In genomic region chr10:118971876-118972275, GRCh38 we compare ENCODE assay signal across 24 cellular contexts.
"Had no signal": no experiment of that assay in that cellular context is flagged by ENCODE, and none has a peak within 500 bp of the region (broad histone marks: within the 10 kb centered on the region; RNA-seq: fewer than 3 reads in every experiment).

No MANE protein-coding gene starts in this region.

- H3K27ac ChIP-seq: body of pancreas, left lung, pancreas, sigmoid colon, transverse colon, uterus, VCaP had no signal

- H3K4me3 ChIP-seq: body of pancreas, left lung, pancreas, sigmoid colon, transverse colon, uterus had no signal

- H3K27ac Mint-ChIP-seq: activated CD8-positive, alpha-beta T cell treated with anti-CD3 and anti-CD28 coated beads, Interleukin-2, amount 10 ng/mL, durations not matched to agents 7 days and 5 days; activated naive CD8-positive, alpha-beta T cell treated with anti-CD3 and anti-CD28 coated beads, Interleukin-2, amount 50 U/mL, for 24 hours; activated T-helper 1 cell treated with anti-CD3 and anti-CD28 coated beads, Interleukin-12 subunit alpha, Interleukin-12 subunit beta, Interleukin-2, Interleukin-4 antibody, amounts not matched to agents 30 ng/mL and 10 ng/mL and 1 ng/mL, durations not matched to agents 14 hours and 24 hours and 36 hours; natural killer cell treated with Interleukin-12 subunit alpha and Interleukin-12 subunit beta and Interleukin-15 and Interleukin-18, amount 100 ng/mL, for 72 hours; stimulated activated naive B cell treated with anti-CD40 and anti-IgM and Interleukin-4, amounts not matched to agents 10 μg/mL and 1 μg/mL and 100 μg/mL, for 72 hours had no signal

- H3K4me1 ChIP-seq: body of pancreas, left lung, pancreas, transverse colon, uterus had no signal

- DNase-seq: activated CD4-positive, alpha-beta T cell treated with anti-CD3 and anti-CD28 coated beads for 1 hour; activated CD4-positive, alpha-beta T cell treated with anti-CD3 and anti-CD28 coated beads, Interleukin-2, amount 50 U/mL, for 1 hour; activated CD8-positive, alpha-beta T cell treated with anti-CD3 and anti-CD28 coated beads, Interleukin-2, amount 10 ng/mL, durations not matched to agents 7 days and 5 days; activated gamma-delta T cell; activated naive CD4-positive, alpha-beta T cell treated with anti-CD3 and anti-CD28 coated beads, Interleukin-2, amount 50 U/mL, for 16 hours; activated naive CD8-positive, alpha-beta T cell treated with anti-CD3 and anti-CD28 coated beads, Interleukin-2, amount 50 U/mL, for 24 hours; body of pancreas; caudate nucleus; dermis blood vessel endothelial cell; effector memory CD4-positive, alpha-beta T cell; foreskin melanocyte; left lung; pancreas; sigmoid colon; stimulated activated CD4-positive, alpha-beta T cell treated with anti-CD3 and anti-CD28 coated beads, Interleukin-2, amount 100 ng/mL, for 48 hours; stimulated activated CD8-positive, alpha-beta memory T cell treated with anti-CD3 and anti-CD28 coated beads, Interleukin-4, amount 100 ng/mL, for 48 hours; stimulated activated naive B cell treated with anti-CD40 and anti-IgM and Interleukin-4, amounts not matched to agents 10 μg/mL and 1 μg/mL and 100 μg/mL, for 72 hours; transverse colon; uterus had no signal

- H3K9me3 ChIP-seq: body of pancreas, pancreas, transverse colon, uterus had no signal

- H3K36me3 ChIP-seq: left lung, pancreas, sigmoid colon, transverse colon, uterus had no signal

- H3K4me3 Mint-ChIP-seq: activated CD8-positive, alpha-beta T cell treated with anti-CD3 and anti-CD28 coated beads, Interleukin-2, amount 10 ng/mL, durations not matched to agents 7 days and 5 days; activated naive CD8-positive, alpha-beta T cell treated with anti-CD3 and anti-CD28 coated beads, Interleukin-2, amount 50 U/mL, for 24 hours; activated T-helper 1 cell treated with anti-CD3 and anti-CD28 coated beads, Interleukin-12 subunit alpha, Interleukin-12 subunit beta, Interleukin-2, Interleukin-4 antibody, amounts not matched to agents 30 ng/mL and 10 ng/mL and 1 ng/mL, durations not matched to agents 14 hours and 24 hours and 36 hours; natural killer cell treated with Interleukin-12 subunit alpha and Interleukin-12 subunit beta and Interleukin-15 and Interleukin-18, amount 100 ng/mL, for 72 hours; stimulated activated naive B cell treated with anti-CD40 and anti-IgM and Interleukin-4, amounts not matched to agents 10 μg/mL and 1 μg/mL and 100 μg/mL, for 72 hours had no signal

- H3K27me3 ChIP-seq: body of pancreas, pancreas, sigmoid colon, transverse colon, uterus had no signal

- H3K36me3 Mint-ChIP-seq: natural killer cell treated with Interleukin-12 subunit alpha and Interleukin-12 subunit beta and Interleukin-15 and Interleukin-18, amount 100 ng/mL, for 72 hours; stimulated activated naive B cell treated with anti-CD40 and anti-IgM and Interleukin-4, amounts not matched to agents 10 μg/mL and 1 μg/mL and 100 μg/mL, for 72 hours had no signal

- H3K4me1 Mint-ChIP-seq: activated naive CD8-positive, alpha-beta T cell treated with anti-CD3 and anti-CD28 coated beads, Interleukin-2, amount 50 U/mL, for 24 hours; stimulated activated naive B cell treated with anti-CD40 and anti-IgM and Interleukin-4, amounts not matched to agents 10 μg/mL and 1 μg/mL and 100 μg/mL, for 72 hours had no signal

- ATAC-seq: activated CD8-positive, alpha-beta T cell treated with anti-CD3 and anti-CD28 coated beads, Interleukin-2, amount 10 ng/mL, durations not matched to agents 7 days and 5 days; activated naive CD8-positive, alpha-beta T cell treated with anti-CD3 and anti-CD28 coated beads, Interleukin-2, amount 50 U/mL, for 24 hours; body of pancreas; esophagus mucosa; left lung; natural killer cell treated with Interleukin-12 subunit alpha and Interleukin-12 subunit beta and Interleukin-15 and Interleukin-18, amount 100 ng/mL, for 72 hours; pancreas; stimulated activated naive B cell treated with anti-CD40 and anti-IgM and Interleukin-4, amounts not matched to agents 10 μg/mL and 1 μg/mL and 100 μg/mL, for 72 hours had no signal

- FAIRE-seq: endothelial cell of umbilical vein, pancreas had no signal
